In the genomic region with DNA sequence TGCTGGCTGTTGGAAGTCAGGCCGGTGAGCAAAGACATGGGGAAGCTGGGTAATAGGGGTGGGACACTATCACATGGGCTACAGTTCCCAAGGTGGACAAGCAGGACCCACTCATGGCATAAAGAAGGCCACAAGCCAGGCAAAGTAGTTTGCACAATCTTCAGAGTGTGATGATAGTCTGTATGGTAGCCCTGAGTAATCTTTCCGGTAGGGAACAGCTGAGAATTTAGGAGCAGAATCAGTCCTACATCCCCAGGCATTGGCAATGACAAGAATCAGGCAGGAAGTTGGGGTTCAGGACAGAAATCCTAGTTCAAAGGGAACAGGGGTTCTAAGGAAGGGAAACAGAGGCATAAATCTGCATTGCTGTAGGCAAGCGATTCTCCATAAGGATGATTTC, we compare ENCODE assay signal across 1 cellular context.
TF ChIP-seq lines count a peak whose summit lies in the region.

No MANE protein-coding gene starts in this region.

TF ChIP-seq in IMR-90, 13 proteins besides CTCF, POLR2A, EP300 and RAD21:
- TF ChIP-seq CHD1 (IDR thresholded peaks at IDR 0.05; ENCODE audit: low read depth, low read length): no peak
- no peak for TF ChIP-seq USF2 (IDR thresholded peaks at IDR 0.05; ENCODE audit: low read depth, low read length)
- TF ChIP-seq NFE2L2 (IDR thresholded peaks at IDR 0.05; ENCODE audit: low read depth, low read length): no peak
